ENCODE assay signal across 20 cellular contexts in the genomic region with DNA sequence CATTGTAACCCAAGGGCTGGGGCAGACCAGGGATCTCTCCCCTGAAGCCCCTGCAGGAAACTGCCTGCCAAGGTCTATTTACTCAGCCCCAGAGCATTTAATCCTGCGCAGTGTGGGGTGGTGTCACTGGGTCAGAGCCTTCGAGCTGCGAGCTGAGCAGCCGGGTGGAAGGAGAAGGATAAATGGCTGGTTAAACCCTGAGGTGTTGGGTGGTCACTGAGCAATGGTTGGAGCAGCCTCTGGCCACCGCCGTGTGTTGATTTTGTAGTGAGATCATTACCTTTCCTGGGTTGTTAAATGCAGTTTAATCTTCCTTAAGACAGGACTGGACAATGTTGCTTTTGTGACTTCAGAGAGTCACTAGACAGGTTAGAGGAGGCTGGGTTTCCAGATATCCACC.
DNase-seq lines count a peak whose midpoint lies in the region; ATAC-seq and TF ChIP-seq lines count a peak whose summit lies in the region.
"Had no signal": no experiment of that assay in that cellular context is flagged by ENCODE, and none has a peak within 500 bp of the region (broad histone marks: within the 10 kb centered on the region; RNA-seq: fewer than 3 reads in every experiment).

No MANE protein-coding gene starts in this region.

- intact Hi-C loops in lower leg skin (cut with DNase I; ENCODE audit: low total_unique reads) = no loop called here

- peaks cover 9% of the 10 kb centered on the region for H3K27me3 Mint-ChIP-seq in GM23338 (ENCODE audit: insufficient read depth, low read depth, poor library complexity)

- no peaks in the 10 kb centered on the region for H3K36me3 ChIP-seq in GM23338 (ENCODE audit: insufficient read depth)
- H3K36me3 ChIP-seq: heart right ventricle had no signal

- no peak overlapping the region for H3K27ac ChIP-seq in GM23338 (ENCODE audit: low read depth)
- H3K27ac ChIP-seq: HL-60 had no signal

- H3K4me3 ChIP-seq in GM23338 (no peak overlapping the region), lower leg skin (ENCODE audit: low read depth, poor library complexity, severe bottlenecking) (no peak overlapping the region)
- H3K4me3 ChIP-seq: GM12878, heart right ventricle had no signal

- peaks cover 29% of the 10 kb centered on the region for H3K4me1 Mint-ChIP-seq in GM23338

- no peaks in the 10 kb centered on the region for H3F3A ChIP-seq in GM23338 (replicated peaks; ENCODE audit: low read depth)

- H3K4me2 ChIP-seq in GM23338 = no peak overlapping the region

- peaks cover 4% of the 10 kb centered on the region; the same call in 1 of the 2 replicates for H3K4me1 ChIP-seq in GM23338 (ENCODE audit: insufficient read depth)

- ATAC-seq in GM23338 = peak; percentile 59

- no peaks in the 10 kb centered on the region for H3K9me2 ChIP-seq in GM23338 (ENCODE audit: insufficient read depth)

- DNase-seq in GM23338 (ENCODE audit: low spot score) = no peak
- DNase-seq in NCI-H2227 treated with DMSO at 0.1 percent for 48 hours (lab: John Stamatoyannopoulos, UW) = peak; percentile 14
- peak; percentile 72 for DNase-seq in left kidney (ENCODE audit: low read depth, low spot score)
- peak; percentile 57 for DNase-seq in retina
- no peak for DNase-seq in activated CD4-positive, alpha-beta T cell treated with anti-CD3 and anti-CD28 coated beads for 1 hour
- DNase-seq in lower leg skin (ENCODE audit: low spot score in 2 of 2) = no peak
- DNase-seq in activated CD8-positive, alpha-beta memory T cell treated with anti-CD3 and anti-CD28 coated beads for 24 hours = no peak
- DNase-seq: activated CD4-positive, alpha-beta T cell treated with anti-CD3 and anti-CD28 coated beads, Interleukin-2, amount 10 ng/mL, durations not matched to agents 24 days and 14 days; activated T-cell treated with anti-CD3 and anti-CD28 coated beads, Interleukin-2, amount 50 U/mL, for 24 hours; effector CD4-positive, alpha-beta T cell; heart right ventricle; KBM-7; NCI-H1436; NCI-H446; OCI-M1; T-helper 9 cell had no signal

- H3K4me3 Mint-ChIP-seq in GM23338 = no peak overlapping the region
- H3K4me3 Mint-ChIP-seq: activated CD4-positive, alpha-beta T cell treated with anti-CD3 and anti-CD28 coated beads, Interleukin-2, amount 10 ng/mL, durations not matched to agents 24 days and 14 days; activated naive CD8-positive, alpha-beta T cell; activated T-cell treated with anti-CD3 and anti-CD28 coated beads, Interleukin-2, amount 50 U/mL, for 24 hours; stimulated activated naive CD8-positive, alpha-beta T cell treated with anti-CD3 and anti-CD28 coated beads, Interleukin-15, Interleukin-2, amounts not matched to agents 100 ng/mL and 50 ng/mL, for 24 hours had no signal

- TF ChIP-seq CTCF in GM23338 (conservative IDR thresholded peaks at IDR 0.05; ENCODE audit: low read depth in 2 of 2) = no peak
- TF ChIP-seq CTCF in lower leg skin (IDR thresholded peaks at IDR 0.05) = no peak

- no peaks in the 10 kb centered on the region for H3K9me3 Mint-ChIP-seq in GM23338
- H3K9me3 Mint-ChIP-seq: activated T-cell treated with anti-CD3 and anti-CD28 coated beads, Interleukin-2, amount 50 U/mL, for 24 hours had no signal

- no peak overlapping the region for H2AFZ ChIP-seq in GM23338

- no peaks in the 10 kb centered on the region for H3K36me3 Mint-ChIP-seq in GM23338 (ENCODE audit: low read depth)
- H3K36me3 Mint-ChIP-seq: activated naive CD8-positive, alpha-beta T cell had no signal

- whole genome bisulfite sequencing in lower leg skin, 2 donors = 76 to 88% methylated on average over 5 to 6 of the region's 6 CpGs

- H3K27ac Mint-ChIP-seq in GM23338 = no peak overlapping the region; the same call in 1 of the 2 replicates
- H3K27ac Mint-ChIP-seq: activated CD4-positive, alpha-beta T cell treated with anti-CD3 and anti-CD28 coated beads, Interleukin-2, amount 10 ng/mL, durations not matched to agents 24 days and 14 days; activated naive CD8-positive, alpha-beta T cell; activated T-cell treated with anti-CD3 and anti-CD28 coated beads, Interleukin-2, amount 50 U/mL, for 24 hours; stimulated activated naive CD8-positive, alpha-beta T cell treated with anti-CD3 and anti-CD28 coated beads, Interleukin-15, Interleukin-2, amounts not matched to agents 100 ng/mL and 50 ng/mL, for 24 hours had no signal

- H3K27me3 ChIP-seq in GM23338 (ENCODE audit: insufficient read depth) = no peaks in the 10 kb centered on the region

- H3K79me2 ChIP-seq in GM23338 (replicated peaks; ENCODE audit: insufficient read depth) = no peaks in the 10 kb centered on the region

- H4K20me1 ChIP-seq in GM23338 (replicated peaks; ENCODE audit: insufficient read depth) = no peaks in the 10 kb centered on the region

- no peak for TF ChIP-seq POLR2A in lower leg skin (IDR thresholded peaks at IDR 0.05)

TF ChIP-seq in GM23338, 12 proteins besides CTCF, POLR2A, EP300 and RAD21 (continues in another document):
- TF ChIP-seq, protein P1, sequence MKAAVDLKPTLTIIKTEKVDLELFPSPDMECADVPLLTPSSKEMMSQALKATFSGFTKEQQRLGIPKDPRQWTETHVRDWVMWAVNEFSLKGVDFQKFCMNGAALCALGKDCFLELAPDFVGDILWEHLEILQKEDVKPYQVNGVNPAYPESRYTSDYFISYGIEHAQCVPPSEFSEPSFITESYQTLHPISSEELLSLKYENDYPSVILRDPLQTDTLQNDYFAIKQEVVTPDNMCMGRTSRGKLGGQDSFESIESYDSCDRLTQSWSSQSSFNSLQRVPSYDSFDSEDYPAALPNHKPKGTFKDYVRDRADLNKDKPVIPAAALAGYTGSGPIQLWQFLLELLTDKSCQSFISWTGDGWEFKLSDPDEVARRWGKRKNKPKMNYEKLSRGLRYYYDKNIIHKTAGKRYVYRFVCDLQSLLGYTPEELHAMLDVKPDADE (IDR thresholded peaks at IDR 0.05) = no peak
- TF ChIP-seq JUNB (IDR thresholded peaks at IDR 0.05; ENCODE audit: unreplicated experiment) (no peak), EZH2 (IDR thresholded peaks at IDR 0.05; ENCODE audit: low read depth, unreplicated experiment) (no peak), STAT1 (IDR thresholded peaks at IDR 0.05; ENCODE audit: unreplicated experiment) (no peak), CREB1 (CRISPR knock-in tag; IDR thresholded peaks at IDR 0.05; ENCODE audit: low read depth) (no peak), ZNF331 (CRISPR knock-in tag; IDR thresholded peaks at IDR 0.05; ENCODE audit: low read depth) (no peak), ZNF114 (CRISPR knock-in tag; IDR thresholded peaks at IDR 0.05) (no peak), EZH2phosphoT487 (IDR thresholded peaks at IDR 0.05; ENCODE audit: unreplicated experiment) (no peak)
- TF ChIP-seq, protein P2, sequence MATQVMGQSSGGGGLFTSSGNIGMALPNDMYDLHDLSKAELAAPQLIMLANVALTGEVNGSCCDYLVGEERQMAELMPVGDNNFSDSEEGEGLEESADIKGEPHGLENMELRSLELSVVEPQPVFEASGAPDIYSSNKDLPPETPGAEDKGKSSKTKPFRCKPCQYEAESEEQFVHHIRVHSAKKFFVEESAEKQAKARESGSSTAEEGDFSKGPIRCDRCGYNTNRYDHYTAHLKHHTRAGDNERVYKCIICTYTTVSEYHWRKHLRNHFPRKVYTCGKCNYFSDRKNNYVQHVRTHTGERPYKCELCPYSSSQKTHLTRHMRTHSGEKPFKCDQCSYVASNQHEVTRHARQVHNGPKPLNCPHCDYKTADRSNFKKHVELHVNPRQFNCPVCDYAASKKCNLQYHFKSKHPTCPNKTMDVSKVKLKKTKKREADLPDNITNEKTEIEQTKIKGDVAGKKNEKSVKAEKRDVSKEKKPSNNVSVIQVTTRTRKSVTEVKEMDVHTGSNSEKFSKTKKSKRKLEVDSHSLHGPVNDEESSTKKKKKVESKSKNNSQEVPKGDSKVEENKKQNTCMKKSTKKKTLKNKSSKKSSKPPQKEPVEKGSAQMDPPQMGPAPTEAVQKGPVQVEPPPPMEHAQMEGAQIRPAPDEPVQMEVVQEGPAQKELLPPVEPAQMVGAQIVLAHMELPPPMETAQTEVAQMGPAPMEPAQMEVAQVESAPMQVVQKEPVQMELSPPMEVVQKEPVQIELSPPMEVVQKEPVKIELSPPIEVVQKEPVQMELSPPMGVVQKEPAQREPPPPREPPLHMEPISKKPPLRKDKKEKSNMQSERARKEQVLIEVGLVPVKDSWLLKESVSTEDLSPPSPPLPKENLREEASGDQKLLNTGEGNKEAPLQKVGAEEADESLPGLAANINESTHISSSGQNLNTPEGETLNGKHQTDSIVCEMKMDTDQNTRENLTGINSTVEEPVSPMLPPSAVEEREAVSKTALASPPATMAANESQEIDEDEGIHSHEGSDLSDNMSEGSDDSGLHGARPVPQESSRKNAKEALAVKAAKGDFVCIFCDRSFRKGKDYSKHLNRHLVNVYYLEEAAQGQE (IDR thresholded peaks at IDR 0.05; ENCODE audit: unreplicated experiment) = no peak

Comparison
In these comparisons a context has a peak if more than half of its experiments do, and no peak if none do; other contexts are left out.
1. DNase-seq: peak in NCI-H2227 treated with DMSO at 0.1 percent for 48 hours (single experiment), left kidney (single experiment) and retina (single experiment); none in GM23338 (single experiment), activated CD4-positive, alpha-beta T cell treated with anti-CD3 and anti-CD28 coated beads for 1 hour (single experiment), lower leg skin (0 of 2) and activated CD8-positive, alpha-beta memory T cell treated with anti-CD3 and anti-CD28 coated beads for 24 hours (single experiment).